28 cellular contexts compared by ENCODE assay signal in the genomic region with DNA sequence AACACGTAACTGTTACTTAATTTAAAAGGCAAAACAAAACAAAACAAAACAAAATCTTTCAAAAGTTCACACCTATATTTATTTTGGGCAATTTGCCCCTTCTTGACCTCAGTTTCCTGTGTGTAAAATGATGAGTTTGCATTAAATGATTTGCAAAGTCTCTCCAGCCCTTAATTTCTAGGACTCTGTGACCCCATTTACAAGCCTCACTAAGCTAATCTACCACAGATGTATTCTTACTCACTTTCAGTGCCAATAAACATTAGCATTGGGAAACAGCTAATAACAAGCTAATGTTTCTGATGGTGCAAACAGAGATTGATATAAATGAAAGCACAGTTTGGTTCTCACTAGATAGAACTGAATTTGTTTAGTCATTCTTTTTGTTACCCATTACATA.
DNase-seq lines count a peak whose midpoint lies in the region; ATAC-seq, FAIRE-seq and TF ChIP-seq lines count a peak whose summit lies in the region.
"Had no signal": no experiment of that assay in that cellular context is flagged by ENCODE, and none has a peak within 500 bp of the region (broad histone marks: within the 10 kb centered on the region; RNA-seq: fewer than 3 reads in every experiment).

No MANE protein-coding gene starts in this region.

- DNase-seq in AG09319 (ENCODE audit: extremely low read depth, low read depth) (peak; percentile 32), adipocyte (ENCODE audit: low read depth) (no peak), fibroblast of gingiva (ENCODE audit: low read depth) (peak; percentile 81), foreskin fibroblast (no peak), G401 (ENCODE audit: low spot score) (no peak)
- DNase-seq: activated CD4-positive, alpha-beta T cell treated with anti-CD3 and anti-CD28 coated beads for 1 hour; activated CD8-positive, alpha-beta T cell treated with anti-CD3 and anti-CD28 coated beads for 36 hours; activated naive CD4-positive, alpha-beta T cell treated with anti-CD3 and anti-CD28 coated beads, Interleukin-2, amount 50 U/mL, for 16 hours; amniotic stem cell; EL; GOT3; hypothalamus; Karpas-422; left cardiac atrium; mammary epithelial cell; NCI-H1436; NCI-H2081; NCI-H345; NCI-H69; PC-9; stimulated activated naive CD8-positive, alpha-beta T cell treated with anti-CD3 and anti-CD28 coated beads, Interleukin-15, Interleukin-2, amounts not matched to agents 100 U/mL and 50 U/mL, for 24 hours had no signal

- no peak overlapping the region for H3K9ac ChIP-seq in adipocyte (ENCODE audit: low read length)

- FAIRE-seq in islet of Langerhans (lab: Jason Lieb, UNC): peak; percentile 83
- FAIRE-seq: bronchial epithelial cell, GM12878 had no signal

- H3K4me3 ChIP-seq in adipocyte (ENCODE audit: low read length) (peak overlapping the region; percentile 13), foreskin fibroblast (ENCODE audit: low read depth in 1 of 2, low read length in 2 of 2) (no peak overlapping the region)
- H3K4me3 ChIP-seq: GM12878, PC-9 had no signal

- ATAC-seq in GM21717 (IDR thresholded peaks at IDR 0.05; ENCODE audit: unreplicated experiment): no peak
- no peak for ATAC-seq in HG03457 (IDR thresholded peaks at IDR 0.05; ENCODE audit: unreplicated experiment)
- ATAC-seq: activated CD8-positive, alpha-beta T cell treated with anti-CD3 and anti-CD28 coated beads for 36 hours; activated T-helper 17 cell treated with anti-CD3 and anti-CD28 coated beads, Interleukin-2, amount 50 U/mL, for 72 hours; GM12878; natural killer cell treated with Interleukin-12 subunit alpha and Interleukin-12 subunit beta and Interleukin-15 and Interleukin-18, amount 100 ng/mL, for 72 hours; stimulated activated naive CD8-positive, alpha-beta T cell treated with anti-CD3 and anti-CD28 coated beads, Interleukin-15, Interleukin-2, amounts not matched to agents 100 U/mL and 50 U/mL, for 24 hours had no signal

- H3K36me3 ChIP-seq in adipocyte (ENCODE audit: control insufficient read depth, insufficient read depth, low read length, severe bottlenecking): no peaks in the 10 kb centered on the region

- peaks cover 21% of the 10 kb centered on the region for H3K4me1 ChIP-seq in adipocyte (ENCODE audit: control insufficient read depth, insufficient read depth, low read length)

- H3K9me3 ChIP-seq in adipocyte (ENCODE audit: control insufficient read depth, low read length): no peaks in the 10 kb centered on the region

- in situ Hi-C loops in G401 (cut with HindIII; ENCODE audit: low sequenced_read_pairs): no loop called here

- H3K27me3 ChIP-seq in adipocyte (replicated peaks; ENCODE audit: control insufficient read depth, insufficient read depth, low read length): no peaks in the 10 kb centered on the region

- TF ChIP-seq CTCF in AG09319 (IDR thresholded peaks at IDR 0.05; ENCODE audit: low read depth, low read length) (no peak), foreskin fibroblast (IDR thresholded peaks at IDR 0.05; ENCODE audit: low read depth, low read length) (no peak)

Comparison
In these comparisons a context has a peak if more than half of its experiments do, and no peak if none do; other contexts are left out.
1. DNase-seq: peak in AG09319 (single experiment) and fibroblast of gingiva (single experiment); none in adipocyte (single experiment), foreskin fibroblast (0 of 2) and G401 (single experiment).